ENCODE assay signal across 1 cellular context in genomic region chr1:156643266-156644092, GRCh38.
A peak's percentile ranks its signal among the peaks of the same experiment; 100 is the strongest.
TF ChIP-seq lines count a peak whose summit lies in the region.

No MANE protein-coding gene starts in this region.

TF ChIP-seq in GM12878, 131 proteins besides CTCF, POLR2A, EP300 and RAD21 (continued from another document):
- TF ChIP-seq TCF7 (IDR thresholded peaks at IDR 0.05; ENCODE audit: borderline replicate concordance) (no peak), SPI1 (IDR thresholded peaks at IDR 0.05; ENCODE audit: borderline replicate concordance, insufficient read depth, low read depth, low read length) (peak; percentile 89; the same call in 1 of the 2 replicates), POLR2AphosphoS2 (IDR thresholded peaks at IDR 0.05; ENCODE audit: low read depth, low read length) (no peak)
